ENCODE assay signal across 20 cellular contexts in the genomic region with DNA sequence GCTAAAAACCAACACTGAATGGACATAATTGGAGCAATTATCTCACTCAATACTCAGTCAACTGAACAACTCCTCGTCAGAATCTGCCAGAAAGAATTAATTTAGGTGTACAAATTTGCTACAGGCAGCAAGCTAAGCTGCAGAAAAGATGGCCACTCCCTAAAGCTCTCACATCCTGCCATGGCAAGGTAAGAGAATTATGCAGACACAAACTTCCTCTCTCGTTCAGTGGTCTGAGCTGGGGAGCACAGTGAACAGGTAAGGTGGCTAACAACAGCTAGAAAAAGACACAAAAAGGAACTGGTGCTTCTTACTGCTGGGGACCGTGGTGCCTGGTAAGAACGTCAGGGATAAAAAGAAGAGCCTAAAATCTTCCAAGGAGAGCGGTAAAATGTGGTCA.
DNase-seq lines count a peak whose midpoint lies in the region; ATAC-seq and TF ChIP-seq lines count a peak whose summit lies in the region.
"Had no signal": no experiment of that assay in that cellular context is flagged by ENCODE, and none has a peak within 500 bp of the region (broad histone marks: within the 10 kb centered on the region; RNA-seq: fewer than 3 reads in every experiment).

No MANE protein-coding gene starts in this region.

- no peaks in the 10 kb centered on the region for H3K27me3 ChIP-seq in mammary epithelial cell (ENCODE audit: insufficient read depth, low read length)
- H3K27me3 ChIP-seq in ovary = no peaks in the 10 kb centered on the region
- H3K27me3 ChIP-seq: pancreas, SJSA1 had no signal

- TF ChIP-seq CTCF in MCF 10A (IDR thresholded peaks at IDR 0.05; ENCODE audit: unreplicated experiment) (no peak), mammary epithelial cell (conservative IDR thresholded peaks at IDR 0.05 in 1 of 2, IDR thresholded peaks at IDR 0.05 in 1 of 2; ENCODE audit: extremely low read depth in 1 of 2, insufficient read depth in 1 of 2, low read depth in 1 of 2, low read length in 2 of 2) (no peak), ovary (IDR thresholded peaks at IDR 0.05) (no peak)

- H2AFZ ChIP-seq in mammary epithelial cell (ENCODE audit: low read depth, low read length) = no peak overlapping the region

- H3K27me3 Mint-ChIP-seq in MCF 10A (ENCODE audit: insufficient read depth, unreplicated experiment) = no peaks in the 10 kb centered on the region

- 78% methylated on average over 5 of the region's 5 CpGs for WGBS in mammary epithelial cell (ENCODE audit: low coverage, missing lambda C conversion rate)
- WGBS in ovary, 3 donors = 82 to 89% (median 85%) methylated on average over 5 of the region's 5 CpGs

- no peaks in the 10 kb centered on the region for H3K36me3 ChIP-seq in mammary epithelial cell (ENCODE audit: insufficient read depth, low read length)
- H3K36me3 ChIP-seq in ovary = no peaks in the 10 kb centered on the region
- H3K36me3 ChIP-seq: left ventricle myocardium inferior, pancreas, SJSA1 had no signal

- no peak for TF ChIP-seq POLR2A in ovary (IDR thresholded peaks at IDR 0.05)

- peak overlapping the region; percentile 47 for H3K27ac Mint-ChIP-seq in MCF 10A (ENCODE audit: low read depth, unreplicated experiment)
- H3K27ac Mint-ChIP-seq: activated T-cell treated with anti-CD3 and anti-CD28 coated beads, Interleukin-2, amount 50 U/mL, for 72 hours; mesothelial cell of epicardium; natural killer cell had no signal

- no peak overlapping the region for H3K4me2 ChIP-seq in mammary epithelial cell (ENCODE audit: insufficient read depth, low read depth, low read length)

- H3K9ac ChIP-seq in mammary epithelial cell (ENCODE audit: insufficient read depth, low read length) = no peak overlapping the region

- H3K4me1 ChIP-seq in mammary epithelial cell (ENCODE audit: insufficient read depth, low read length) (peaks cover 31% of the 10 kb centered on the region), ovary (ENCODE audit: insufficient read depth) (peaks cover 3% of the 10 kb centered on the region)
- H3K4me1 ChIP-seq: pancreas had no signal

- CTCF ChIA-PET in MCF 10A (lab: Yijun Ruan, JAX) (interaction anchor here (0.6 to 1.0 kb wide), 3 partner anchors 15 to 92 kb away, joined by 3 to 4 read pairs (median 4); no protein-coding TSS in a partner anchor), mammary epithelial cell (lab: Charles Lee; ENCODE audit: low non-redundant PET) (no interaction called here)

- H3K36me3 Mint-ChIP-seq in MCF 10A (ENCODE audit: insufficient read depth, unreplicated experiment) = peaks cover 9% of the 10 kb centered on the region

- H3K9me3 Mint-ChIP-seq in MCF 10A (ENCODE audit: unreplicated experiment) = no peaks in the 10 kb centered on the region
- H3K9me3 Mint-ChIP-seq: activated T-cell treated with anti-CD3 and anti-CD28 coated beads, Interleukin-2, amount 50 U/mL, for 72 hours; mesothelial cell of epicardium; natural killer cell had no signal

- H3K4me1 Mint-ChIP-seq in MCF 10A (ENCODE audit: insufficient read depth, unreplicated experiment) = peaks cover 16% of the 10 kb centered on the region

- in situ Hi-C loops in mammary epithelial cell (cut with MboI; ENCODE audit: low sequenced_read_pairs in 2 of 2) = no loop called here

- H3K9me3 ChIP-seq in mammary epithelial cell (replicated peaks; ENCODE audit: insufficient read depth, low read length) (no peaks in the 10 kb centered on the region), ovary (no peaks in the 10 kb centered on the region)
- H3K9me3 ChIP-seq: left ventricle myocardium inferior, pancreas, SJSA1 had no signal

- no peak for ATAC-seq in HG03135 (IDR thresholded peaks at IDR 0.05; ENCODE audit: unreplicated experiment)
- ATAC-seq: activated T-cell treated with anti-CD3 and anti-CD28 coated beads, Interleukin-2, amount 50 U/mL, for 72 hours; natural killer cell; right cardiac atrium had no signal

- no peaks in the 10 kb centered on the region for H4K20me1 ChIP-seq in mammary epithelial cell (ENCODE audit: insufficient read depth, low read length)

- TF ChIP-seq EP300 in ovary (IDR thresholded peaks at IDR 0.05) = no peak

- H3K79me2 ChIP-seq in mammary epithelial cell (ENCODE audit: insufficient read depth, low read length) = no peaks in the 10 kb centered on the region

- H3K27ac ChIP-seq in mammary epithelial cell (ENCODE audit: insufficient read depth, low read depth, low read length) = no peak overlapping the region
- no peak overlapping the region for H3K27ac ChIP-seq in ovary
- H3K27ac ChIP-seq: left ventricle myocardium inferior, pancreas, SJSA1 had no signal

- no peak overlapping the region for H3K4me3 ChIP-seq in mammary epithelial cell (replicated peaks in 1 of 3; ENCODE audit: insufficient read depth in 1 of 3, low read depth in 2 of 3, low read length in 3 of 3)
- no peak overlapping the region for H3K4me3 ChIP-seq in ovary
- H3K4me3 ChIP-seq: left ventricle myocardium inferior, pancreas, SJSA1 had no signal

- no peak overlapping the region for H3K4me3 Mint-ChIP-seq in MCF 10A (ENCODE audit: unreplicated experiment)
- H3K4me3 Mint-ChIP-seq: activated T-cell treated with anti-CD3 and anti-CD28 coated beads, Interleukin-2, amount 50 U/mL, for 72 hours; mesothelial cell of epicardium; natural killer cell had no signal

- intact Hi-C loops in MCF 10A (cut with micrococcal nuclease) (no loop called here), mammary epithelial cell (cut with micrococcal nuclease) (no loop called here), ovary (cut with DNase I) (no loop called here)

- BruUV-seq in MCF 10A (replicated peaks; lab: Mats Ljungman, UMichigan) (no TSS peak), mammary epithelial cell (replicated peaks; lab: Mats Ljungman, UMichigan) (no TSS peak)

- DNase-seq in MCF 10A (ENCODE audit: unreplicated experiment) = no peak
- no peak for DNase-seq in mammary epithelial cell
- peak; percentile 49 for DNase-seq in NCI-H2227 (lab: John Stamatoyannopoulos, UW; ENCODE audit: unreplicated experiment)
- peak; percentile 2 for DNase-seq in central memory CD4-positive, alpha-beta T cell
- no peak for DNase-seq in ovary
- no peak for DNase-seq in MV-4-11 (lab: John Stamatoyannopoulos, UW)
- DNase-seq: activated CD4-positive, alpha-beta T cell treated with anti-CD3 and anti-CD28 coated beads for 1 hour; activated naive CD4-positive, alpha-beta T cell treated with anti-CD3 and anti-CD28 coated beads, Interleukin-2, amount 50 U/mL, for 16 hours; activated T-cell treated with anti-CD3 and anti-CD28 coated beads, Interleukin-2, amount 50 U/mL, for 72 hours; left ventricle myocardium inferior; natural killer cell; NCI-H2029; NCI-H446; pancreas; right cardiac atrium; stimulated activated CD4-positive, alpha-beta T cell treated with anti-CD3 and anti-CD28 coated beads, Interleukin-4, amount 100 ng/mL, for 24 hours; T-helper 1 cell had no signal

- POLR2A ChIA-PET in MCF 10A (lab: Yijun Ruan, JAX) = interaction anchor here (0.6 to 1.6 kb wide), 4 partner anchors 10 to 22 kb away, joined by 3 to 6 read pairs (median 5); no protein-coding TSS in a partner anchor

- dilution Hi-C loops in mammary epithelial cell (cut with HindIII; ENCODE audit: low sequenced_read_pairs) = no loop called here

Comparison
In these comparisons a context has a peak if more than half of its experiments do, and no peak if none do; other contexts are left out.
1. DNase-seq: peak in NCI-H2227 (single experiment) and central memory CD4-positive, alpha-beta T cell (single experiment); none in MCF 10A (single experiment), mammary epithelial cell (single experiment), ovary (0 of 5) and MV-4-11 (single experiment).